ENCODE assay signal across 15 cellular contexts in the genomic region with DNA sequence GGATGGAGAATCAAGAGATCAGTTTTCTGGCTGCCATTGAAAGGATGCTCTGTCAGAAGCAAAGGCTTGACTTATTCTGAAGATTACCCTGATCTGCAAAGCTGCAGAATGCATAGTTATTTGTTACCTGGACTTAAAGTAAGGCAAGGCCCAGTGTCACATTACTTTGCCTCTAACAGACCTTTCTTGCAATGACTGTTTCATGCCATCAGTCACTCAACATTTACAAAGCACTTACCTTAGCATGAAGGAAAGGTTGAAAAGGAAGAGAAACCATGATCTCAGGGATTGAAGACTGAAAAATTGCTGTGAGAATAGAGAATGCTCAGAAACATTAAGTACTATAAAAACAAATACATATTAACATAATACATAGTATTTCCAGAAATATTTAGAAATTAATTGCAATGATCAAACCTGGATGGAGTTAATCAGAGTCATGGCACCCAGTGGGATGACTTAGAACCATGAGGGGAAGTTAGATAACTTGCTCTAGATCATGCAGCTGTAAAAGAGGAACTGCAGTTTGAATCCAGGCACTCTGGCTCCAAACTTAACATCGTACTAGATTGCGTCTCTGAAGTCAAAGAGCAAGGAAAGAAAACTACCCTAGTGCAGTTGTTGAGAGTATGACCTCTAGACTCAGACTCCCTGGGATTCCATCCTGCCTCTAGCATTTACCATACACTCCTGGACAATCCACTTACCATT. TPM values are rescaled to one million over a fixed set of nuclear protein-coding genes. Genes with fewer than 3 reads are reported as not detected.
A peak's percentile ranks its signal among the peaks of the same experiment; 100 is the strongest.
DNase-seq lines count a peak whose midpoint lies in the region; ATAC-seq and FAIRE-seq lines count a peak whose summit lies in the region.
"Had no signal": no experiment of that assay in that cellular context is flagged by ENCODE, and none has a peak within 500 bp of the region (broad histone marks: within the 10 kb centered on the region; RNA-seq: fewer than 3 reads in every experiment).

No MANE protein-coding gene starts in this region.

- intact Hi-C loops in naive thymus-derived CD4-positive, alpha-beta T cell (cut with micrococcal nuclease): no loop called here

- H3K9me3 Mint-ChIP-seq in naive thymus-derived CD4-positive, alpha-beta T cell: peaks cover 0 to 5% (median 0%) of the 10 kb centered on the region in 11 donors
- no peaks in the 10 kb centered on the region for H3K9me3 Mint-ChIP-seq in activated CD4-positive, alpha-beta memory T cell treated with anti-CD3 and anti-CD28 coated beads, Interleukin-2, amount 10 ng/mL, durations not matched to agents 7 days and 5 days
- H3K9me3 Mint-ChIP-seq: CD4-positive, CD25-positive, alpha-beta regulatory T cell had no signal

- no peak overlapping the region for H3K27ac Mint-ChIP-seq in naive thymus-derived CD4-positive, alpha-beta T cell
- no peak overlapping the region for H3K27ac Mint-ChIP-seq in activated CD4-positive, alpha-beta memory T cell treated with anti-CD3 and anti-CD28 coated beads, Interleukin-2, amount 10 ng/mL, durations not matched to agents 7 days and 5 days
- H3K27ac Mint-ChIP-seq: CD4-positive, CD25-positive, alpha-beta regulatory T cell had no signal

- peaks cover 0 to 11% (median 0%) of the 10 kb centered on the region in 7 donors for H3K4me1 Mint-ChIP-seq in naive thymus-derived CD4-positive, alpha-beta T cell
- peaks cover 6% of the 10 kb centered on the region for H3K4me1 Mint-ChIP-seq in activated CD4-positive, alpha-beta memory T cell treated with anti-CD3 and anti-CD28 coated beads, Interleukin-2, amount 10 ng/mL, durations not matched to agents 7 days and 5 days

- H3K27ac ChIP-seq in naive thymus-derived CD4-positive, alpha-beta T cell (ENCODE audit: low read depth, low read length): no peak overlapping the region
- H3K27ac ChIP-seq: hepatocyte, PC-9 had no signal

- POLR2A ChIA-PET in naive thymus-derived CD4-positive, alpha-beta T cell (lab: Charles Lee): no interaction called here
- POLR2A ChIA-PET in activated CD4-positive, alpha-beta memory T cell treated with anti-CD3 and anti-CD28 coated beads, Interleukin-2, amount 10 ng/mL, durations not matched to agents 7 days and 5 days (lab: Charles Lee): no interaction called here

- no peaks in the 10 kb centered on the region for H3K36me3 ChIP-seq in naive thymus-derived CD4-positive, alpha-beta T cell (ENCODE audit: control insufficient read depth in 2 of 3, insufficient read depth in 3 of 3, low read length in 3 of 3)

- H3K4me3 ChIP-seq in naive thymus-derived CD4-positive, alpha-beta T cell (ENCODE audit: low read length): no peak overlapping the region
- H3K4me3 ChIP-seq: hepatocyte, PC-9 had no signal

- peak; percentile 35 for ATAC-seq in HG03066 (IDR thresholded peaks at IDR 0.05; ENCODE audit: low read depth, unreplicated experiment)
- peak; percentile 66 for ATAC-seq in naive thymus-derived CD4-positive, alpha-beta T cell
- ATAC-seq in HG02678 (IDR thresholded peaks at IDR 0.05; ENCODE audit: unreplicated experiment): no peak
- ATAC-seq in HG03045 (IDR thresholded peaks at IDR 0.05; ENCODE audit: unreplicated experiment): no peak

- peaks cover 0 to 3% (median 0%) of the 10 kb centered on the region in 5 donors for H3K36me3 Mint-ChIP-seq in naive thymus-derived CD4-positive, alpha-beta T cell
- H3K36me3 Mint-ChIP-seq in activated CD4-positive, alpha-beta memory T cell treated with anti-CD3 and anti-CD28 coated beads, Interleukin-2, amount 10 ng/mL, durations not matched to agents 7 days and 5 days (ENCODE audit: low read depth): no peaks in the 10 kb centered on the region
- H3K36me3 Mint-ChIP-seq: CD4-positive, CD25-positive, alpha-beta regulatory T cell had no signal

- H3K27me3 Mint-ChIP-seq in naive thymus-derived CD4-positive, alpha-beta T cell: peaks cover 0 to 8% (median 0%) of the 10 kb centered on the region in 5 donors
- H3K27me3 Mint-ChIP-seq in activated CD4-positive, alpha-beta memory T cell treated with anti-CD3 and anti-CD28 coated beads, Interleukin-2, amount 10 ng/mL, durations not matched to agents 7 days and 5 days: no peaks in the 10 kb centered on the region

- no peak for DNase-seq in GM18507 (ENCODE audit: extremely low spot score, insufficient read length, low read depth)
- peak; percentile 20 for DNase-seq in SIG-M5 (lab: John Stamatoyannopoulos, UW)
- DNase-seq in naive thymus-derived CD4-positive, alpha-beta T cell: no peak
- no peak for DNase-seq in NCI-H187 (lab: John Stamatoyannopoulos, UW)
- no peak for DNase-seq in activated CD4-positive, alpha-beta memory T cell treated with anti-CD3 and anti-CD28 coated beads, Interleukin-2, amount 10 ng/mL, durations not matched to agents 7 days and 5 days
- DNase-seq: activated naive CD4-positive, alpha-beta T cell treated with anti-CD3 and anti-CD28 coated beads, Interleukin-2, amount 50 U/mL, for 16 hours; CD4-positive, CD25-positive, alpha-beta regulatory T cell; GF-D8; NCI-H2171; PC-9; T-helper 1 cell had no signal

- peak; percentile 90 for FAIRE-seq in GM18507 (lab: Jason Lieb, UNC)

- no peaks in the 10 kb centered on the region for H3K9me3 ChIP-seq in naive thymus-derived CD4-positive, alpha-beta T cell (ENCODE audit: control insufficient read depth in 2 of 3, low read length in 3 of 3)

- H3K27me3 ChIP-seq in naive thymus-derived CD4-positive, alpha-beta T cell (ENCODE audit: control insufficient read depth in 2 of 2, insufficient read depth in 2 of 2, low read length in 2 of 2): no peaks in the 10 kb centered on the region
- H3K27me3 ChIP-seq: hepatocyte had no signal

- CTCF ChIA-PET in naive thymus-derived CD4-positive, alpha-beta T cell (lab: Charles Lee): no interaction called here
- CTCF ChIA-PET in activated CD4-positive, alpha-beta memory T cell treated with anti-CD3 and anti-CD28 coated beads, Interleukin-2, amount 10 ng/mL, durations not matched to agents 7 days and 5 days (lab: Charles Lee): no interaction called here

- H3K4me1 ChIP-seq in naive thymus-derived CD4-positive, alpha-beta T cell (ENCODE audit: control insufficient read depth in 2 of 2, insufficient read depth in 2 of 2, low read length in 2 of 2): no peaks in the 10 kb centered on the region

- H3K4me3 Mint-ChIP-seq in naive thymus-derived CD4-positive, alpha-beta T cell: no peak overlapping the region
- H3K4me3 Mint-ChIP-seq in activated CD4-positive, alpha-beta memory T cell treated with anti-CD3 and anti-CD28 coated beads, Interleukin-2, amount 10 ng/mL, durations not matched to agents 7 days and 5 days: no peak overlapping the region
- H3K4me3 Mint-ChIP-seq: CD4-positive, CD25-positive, alpha-beta regulatory T cell had no signal

RNA-seq across cellular contexts. Expression of a gene that starts 26.5 kb away (rescaled TPM):
- 10 to 100 TPM; 12.8 to 57.9 (median 48.8) TPM for total RNA-seq in naive thymus-derived CD4-positive, alpha-beta T cell
- polyA plus RNA-seq in naive thymus-derived CD4-positive, alpha-beta T cell: 10 to 100 TPM; 13.9 to 20.9 TPM
- total RNA-seq in activated CD4-positive, alpha-beta memory T cell treated with anti-CD3 and anti-CD28 coated beads, Interleukin-2, amount 10 ng/mL, durations not matched to agents 7 days and 5 days: 1 to 10 TPM; 4.3 to 5.2 TPM

Comparison
In these comparisons a context has a peak if more than half of its experiments do, and no peak if none do; other contexts are left out.
1. ATAC-seq: peak in HG03066 (single experiment) and naive thymus-derived CD4-positive, alpha-beta T cell (single experiment); none in HG02678 (single experiment) and HG03045 (single experiment).